Comparison of ENCODE assay signal across 24 cellular contexts in genomic region chr18:71899707-71900483, GRCh38.
DNase-seq lines count a peak whose midpoint lies in the region; ATAC-seq lines count a peak whose summit lies in the region.
"Had no signal": no experiment of that assay in that cellular context is flagged by ENCODE, and none has a peak within 500 bp of the region (broad histone marks: within the 10 kb centered on the region; RNA-seq: fewer than 3 reads in every experiment).

No MANE protein-coding gene starts in this region.

- peak; percentile 88 for DNase-seq in DMS53 (lab: John Stamatoyannopoulos, UW)
- DNase-seq in NCI-H1417 (lab: John Stamatoyannopoulos, UW), result peak; percentile 42 to 82 (median 78)
- DNase-seq in NCI-H510A treated with DMSO at 0.1 percent for 48 hours (lab: John Stamatoyannopoulos, UW), result peak; percentile 70
- peak; percentile 52 for DNase-seq in left lobe of liver (ENCODE audit: low spot score)
- DNase-seq in cerebellar nuclear complex (lab: John Stamatoyannopoulos, UW), result no peak
- DNase-seq in substantia nigra (lab: John Stamatoyannopoulos, UW), result no peak
- DNase-seq: activated CD4-positive, alpha-beta T cell treated with anti-CD3 and anti-CD28 coated beads for 36 hours; activated CD8-positive, alpha-beta memory T cell treated with anti-CD3 and anti-CD28 coated beads for 24 hours; activated T-cell treated with anti-CD3 and anti-CD28 coated beads, Interleukin-2, amount 50 U/mL, for 24 hours; CD8-positive, alpha-beta memory T cell; colonic mucosa; DND-41; effector memory CD8-positive, alpha-beta T cell; kidney; NCI-H146; small intestine; stimulated activated naive CD4-positive, alpha-beta T cell; T-cell; tibial artery had no signal

- H3K27ac ChIP-seq in substantia nigra (ENCODE audit: low read depth, low read length, poor library complexity, severe bottlenecking), result no peak overlapping the region
- H3K27ac ChIP-seq: breast epithelium, colonic mucosa, esophagus muscularis mucosa, neutrophil, tibial artery had no signal

- ATAC-seq in left lobe of liver (peak; percentile 98), GM18498 (IDR thresholded peaks at IDR 0.05; ENCODE audit: unreplicated experiment) (no peak), GM21786 (IDR thresholded peaks at IDR 0.05; ENCODE audit: unreplicated experiment) (no peak)
- ATAC-seq: activated CD4-positive, alpha-beta T cell treated with anti-CD3 and anti-CD28 coated beads for 36 hours; effector memory CD8-positive, alpha-beta T cell; T-cell had no signal

Comparison
In these comparisons a context has a peak if more than half of its experiments do, and no peak if none do; other contexts are left out.
1. DNase-seq: peak in DMS53 (single experiment), NCI-H1417 (3 of 3), NCI-H510A treated with DMSO at 0.1 percent for 48 hours (single experiment) and left lobe of liver (single experiment); none in cerebellar nuclear complex (0 of 2) and substantia nigra (0 of 49).